In genomic region chr12:67091204-67091603, GRCh38 we compare ENCODE assay signal across 18 cellular contexts.
DNase-seq lines count a peak whose midpoint lies in the region; ATAC-seq and TF ChIP-seq lines count a peak whose summit lies in the region.
"Had no signal": no experiment of that assay in that cellular context is flagged by ENCODE, and none has a peak within 500 bp of the region (broad histone marks: within the 10 kb centered on the region; RNA-seq: fewer than 3 reads in every experiment).

No MANE protein-coding gene starts in this region.

- no peaks in the 10 kb centered on the region for H3K4me1 Mint-ChIP-seq in activated T-cell treated with anti-CD3 and anti-CD28 coated beads, Interleukin-2, amount 50 U/mL, for 4 hours (ENCODE audit: low read depth)

- WGBS in prostate gland = 44% methylated on average over 3 of the region's 3 CpGs
- WGBS in suprapubic skin = 41% methylated on average over 3 of the region's 3 CpGs

- H3K36me3 Mint-ChIP-seq in activated T-cell treated with anti-CD3 and anti-CD28 coated beads, Interleukin-2, amount 50 U/mL, for 4 hours (ENCODE audit: insufficient read depth) = no peaks in the 10 kb centered on the region
- H3K36me3 Mint-ChIP-seq: natural killer cell treated with Interleukin-12 subunit alpha and Interleukin-12 subunit beta and Interleukin-15 and Interleukin-18, amount 100 ng/mL, for 72 hours had no signal

- ATAC-seq in activated T-cell treated with anti-CD3 and anti-CD28 coated beads, Interleukin-2, amount 50 U/mL, for 4 hours = no peak
- ATAC-seq: natural killer cell treated with Interleukin-12 subunit alpha and Interleukin-12 subunit beta and Interleukin-15 and Interleukin-18, amount 100 ng/mL, for 72 hours had no signal

- TF ChIP-seq CTCF in RWPE1 (conservative IDR thresholded peaks at IDR 0.05; ENCODE audit: low read depth) (no peak), prostate gland (IDR thresholded peaks at IDR 0.05) (no peak), suprapubic skin (IDR thresholded peaks at IDR 0.05) (no peak)

- no peak for TF ChIP-seq EP300 in suprapubic skin (IDR thresholded peaks at IDR 0.05)

- H3K4me3 ChIP-seq in prostate gland = no peak overlapping the region
- no peak overlapping the region for H3K4me3 ChIP-seq in suprapubic skin
- H3K4me3 ChIP-seq: heart left ventricle had no signal

- H3K27ac ChIP-seq in RWPE1 = peak overlapping the region; percentile 33; the same call in 1 of the 2 replicates
- H3K27ac ChIP-seq in prostate gland = no peak overlapping the region
- no peak overlapping the region for H3K27ac ChIP-seq in suprapubic skin
- H3K27ac ChIP-seq: heart left ventricle had no signal

- no peaks in the 10 kb centered on the region for H3K36me3 ChIP-seq in prostate gland
- no peaks in the 10 kb centered on the region for H3K36me3 ChIP-seq in suprapubic skin
- H3K36me3 ChIP-seq: heart left ventricle had no signal

- H3K27me3 ChIP-seq in prostate gland (replicated peaks; ENCODE audit: insufficient read depth) = no peaks in the 10 kb centered on the region
- no peaks in the 10 kb centered on the region for H3K27me3 ChIP-seq in suprapubic skin

- H3K27me3 Mint-ChIP-seq in activated T-cell treated with anti-CD3 and anti-CD28 coated beads, Interleukin-2, amount 50 U/mL, for 4 hours (ENCODE audit: low read depth) = peaks cover 7% of the 10 kb centered on the region
- H3K27me3 Mint-ChIP-seq: progenitor cell of endocrine pancreas had no signal

- H3K9me3 ChIP-seq in prostate gland = no peaks in the 10 kb centered on the region
- no peaks in the 10 kb centered on the region for H3K9me3 ChIP-seq in suprapubic skin

- H3K4me1 ChIP-seq in prostate gland (replicated peaks) (no peaks in the 10 kb centered on the region), suprapubic skin (peaks cover 9% of the 10 kb centered on the region)
- H3K4me1 ChIP-seq: heart left ventricle had no signal

- intact Hi-C loops in prostate gland (cut with DNase I) = no loop called here

- POLR2A ChIA-PET in RWPE1 (lab: Yijun Ruan, JAX; ENCODE audit: low non-redundant PET) = no interaction called here

- peak; percentile 20 for DNase-seq in NCI-H2029 treated with DMSO at 0.1 percent for 48 hours (lab: John Stamatoyannopoulos, UW)
- no peak for DNase-seq in NCI-H2029 (lab: John Stamatoyannopoulos, UW)
- no peak for DNase-seq in RWPE1 (ENCODE audit: low spot score)
- DNase-seq in globus pallidus (ENCODE audit: low spot score) = peak; percentile 30
- DNase-seq in prostate gland (ENCODE audit: low spot score) = peak; percentile 13
- no peak for DNase-seq in NCI-H146 treated with DMSO at 0.1 percent for 48 hours (lab: John Stamatoyannopoulos, UW; ENCODE audit: unreplicated experiment)
- no peak for DNase-seq in activated T-cell treated with anti-CD3 and anti-CD28 coated beads, Interleukin-2, amount 50 U/mL, for 4 hours
- no peak for DNase-seq in suprapubic skin (ENCODE audit: low spot score in 2 of 2)
- DNase-seq: activated CD4-positive, alpha-beta T cell treated with anti-CD3 and anti-CD28 coated beads, Interleukin-2, amount 50 U/mL, for 1 hour; activated CD8-positive, alpha-beta memory T cell treated with anti-CD3 and anti-CD28 coated beads, Interleukin-2, amount 50 U/mL, for 48 hours; cerebellar nuclear complex; Karpas-422; NCI-H1092 treated with DMSO at 0.1 percent for 48 hours; stimulated activated CD4-positive, alpha-beta T cell treated with anti-CD3 and anti-CD28 coated beads, Interleukin-4, amount 100 ng/mL, for 24 hours; SW 1271 had no signal

- no peak for TF ChIP-seq POLR2A in prostate gland (IDR thresholded peaks at IDR 0.05)
- no peak for TF ChIP-seq POLR2A in suprapubic skin (IDR thresholded peaks at IDR 0.05)

- CTCF ChIA-PET in RWPE1 (lab: Yijun Ruan, JAX) = interaction anchor here (0.6 kb wide), 1 partner anchor 8 kb away, joined by 3 read pairs; no protein-coding TSS in a partner anchor

- H3K4me3 Mint-ChIP-seq in activated T-cell treated with anti-CD3 and anti-CD28 coated beads, Interleukin-2, amount 50 U/mL, for 4 hours = no peak overlapping the region
- H3K4me3 Mint-ChIP-seq: natural killer cell treated with Interleukin-12 subunit alpha and Interleukin-12 subunit beta and Interleukin-15 and Interleukin-18, amount 100 ng/mL, for 72 hours had no signal

- H3K9me3 Mint-ChIP-seq in activated T-cell treated with anti-CD3 and anti-CD28 coated beads, Interleukin-2, amount 50 U/mL, for 4 hours = no peaks in the 10 kb centered on the region

Comparison
In these comparisons a context has a peak if more than half of its experiments do, and no peak if none do; other contexts are left out.
1. DNase-seq: peak in NCI-H2029 treated with DMSO at 0.1 percent for 48 hours (single experiment), globus pallidus (single experiment) and prostate gland (single experiment); none in NCI-H2029 (single experiment), RWPE1 (single experiment), NCI-H146 treated with DMSO at 0.1 percent for 48 hours (single experiment), activated T-cell treated with anti-CD3 and anti-CD28 coated beads, Interleukin-2, amount 50 U/mL, for 4 hours (single experiment) and suprapubic skin (0 of 2).